In the genomic region with DNA sequence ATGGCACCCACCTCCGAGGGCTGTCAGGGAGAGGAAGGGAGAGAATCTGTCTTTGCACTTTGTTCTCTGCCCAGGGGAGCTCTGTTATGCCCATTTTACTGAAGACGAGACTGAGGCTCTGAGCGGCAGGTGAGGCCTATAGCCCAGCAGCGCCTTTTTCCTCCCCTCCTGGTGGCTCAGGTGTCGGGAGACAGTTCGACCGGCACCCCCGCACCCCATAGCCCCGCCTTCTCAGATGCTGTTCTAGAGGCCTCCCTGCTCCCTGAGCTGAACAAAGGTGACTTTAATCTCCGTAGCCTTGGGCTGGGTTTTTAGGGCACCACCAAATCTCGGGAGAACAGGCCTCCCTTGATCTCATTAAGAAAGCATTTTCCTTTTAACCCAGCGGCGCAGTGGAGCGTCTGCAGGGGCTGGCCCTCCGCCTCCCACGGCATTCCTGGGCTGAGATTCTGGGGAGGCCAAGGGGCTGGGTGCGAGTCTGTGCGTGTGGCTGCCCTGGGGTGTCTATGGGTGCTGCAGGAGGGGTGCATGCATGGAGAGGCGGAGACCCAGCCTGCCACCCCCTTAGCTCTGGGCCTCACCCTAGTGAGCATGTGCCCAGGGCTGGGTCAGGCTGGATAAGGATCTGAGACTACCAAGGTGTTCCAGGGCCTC, we compare ENCODE assay signal across 9 cellular contexts. TPM values are rescaled to one million over a fixed set of nuclear protein-coding genes. Genes with fewer than 3 reads are reported as not detected.
A peak's percentile ranks its signal among the peaks of the same experiment; 100 is the strongest.
DNase-seq lines count a peak whose midpoint lies in the region.
"Had no signal": no experiment of that assay in that cellular context is flagged by ENCODE, and none has a peak within 500 bp of the region (broad histone marks: within the 10 kb centered on the region; RNA-seq: fewer than 3 reads in every experiment).

No MANE protein-coding gene starts in this region.

- peak overlapping the region; percentile 87 for H3K4me2 ChIP-seq in skeletal muscle satellite cell (ENCODE audit: low read length)

- H3K36me3 ChIP-seq in skeletal muscle satellite cell (ENCODE audit: insufficient read depth, low read length) = peaks cover 19% of the 10 kb centered on the region
- H3K36me3 ChIP-seq: cardiac muscle cell had no signal

- no peaks in the 10 kb centered on the region for H3K27me3 Mint-ChIP-seq in activated T-cell treated with anti-CD3 and anti-CD28 coated beads, Interleukin-2, amount 50 U/mL, for 24 hours

- H3K27ac Mint-ChIP-seq in activated T-cell treated with anti-CD3 and anti-CD28 coated beads, Interleukin-2, amount 50 U/mL, for 24 hours = peak overlapping the region; percentile 90

- H3K4me1 ChIP-seq in skeletal muscle satellite cell (ENCODE audit: control insufficient read depth, insufficient read depth, low read length) = peaks cover 61% of the 10 kb centered on the region

- peaks cover 29% of the 10 kb centered on the region for H3K36me3 Mint-ChIP-seq in activated T-cell treated with anti-CD3 and anti-CD28 coated beads, Interleukin-2, amount 50 U/mL, for 24 hours (ENCODE audit: low read depth)

- peaks cover 63% of the 10 kb centered on the region for H3K4me1 Mint-ChIP-seq in activated T-cell treated with anti-CD3 and anti-CD28 coated beads, Interleukin-2, amount 50 U/mL, for 24 hours (ENCODE audit: low read depth)

- H3K9me3 Mint-ChIP-seq in activated T-cell treated with anti-CD3 and anti-CD28 coated beads, Interleukin-2, amount 50 U/mL, for 24 hours = no peaks in the 10 kb centered on the region

- H3K9ac ChIP-seq in skeletal muscle satellite cell (ENCODE audit: low read depth, low read length) = peak overlapping the region; percentile 56

- peak overlapping the region; percentile 73 for H3K4me3 ChIP-seq in skeletal muscle satellite cell (ENCODE audit: low read length)
- H3K4me3 ChIP-seq: cardiac muscle cell had no signal

- H3K9me3 ChIP-seq in skeletal muscle satellite cell (replicated peaks; ENCODE audit: low read length) = no peaks in the 10 kb centered on the region

- DNase-seq in stimulated activated naive CD4-positive, alpha-beta T cell (lab: John Stamatoyannopoulos, UW) = peak in 4 of 6 experiments; percentile 33 to 65 (median 38)
- DNase-seq in stimulated activated naive CD4-positive, alpha-beta T cell treated with Interleukin-2 at 50 U/mL for 16 hours (lab: John Stamatoyannopoulos, UW) = no peak
- no peak for DNase-seq in activated T-cell treated with anti-CD3 and anti-CD28 coated beads, Interleukin-2, amount 50 U/mL, for 24 hours
- peak; percentile 71 for DNase-seq in glomerular visceral epithelial cell (ENCODE audit: extremely low spot score)
- DNase-seq in HuH-7.5 (ENCODE audit: low spot score) = no peak
- no peak for DNase-seq in amygdala (lab: John Stamatoyannopoulos, UW)
- no peak for DNase-seq in GM19240 (ENCODE audit: insufficient read length, low spot score)

- peak overlapping the region; percentile 92 for H3K4me3 Mint-ChIP-seq in activated T-cell treated with anti-CD3 and anti-CD28 coated beads, Interleukin-2, amount 50 U/mL, for 24 hours

- H3K27me3 ChIP-seq in skeletal muscle satellite cell (ENCODE audit: control insufficient read depth, insufficient read depth, low read length) = no peaks in the 10 kb centered on the region

RNA-seq across cellular contexts. Expression of gene LFNG, which starts 3.3 kb away (rescaled TPM):
- total RNA-seq in skeletal muscle satellite cell (2012; rRNA removed) = 1.3 and 2.0 TPM in 2 replicates

RNA-seq across cellular contexts. Expression of gene BRAT1, which starts 32.4 kb away (rescaled TPM):
- 25.3 and 31.0 TPM in 2 replicates for total RNA-seq in skeletal muscle satellite cell (2012; rRNA removed)

RNA-seq across cellular contexts. Expression of gene IQCE, which starts 35.9 kb away (rescaled TPM):
- total RNA-seq in skeletal muscle satellite cell (2012; rRNA removed) = 6.8 and 9.6 TPM in 2 replicates

RNA-seq across cellular contexts. Expression of gene GRIFIN, which starts 46.7 kb away (rescaled TPM):
- not detected in 2 replicates for total RNA-seq in skeletal muscle satellite cell (2012; rRNA removed)
- total RNA-seq: cardiac muscle cell had no signal

Comparison
In these comparisons a context has a peak if more than half of its experiments do, and no peak if none do; other contexts are left out.
1. DNase-seq: peak in stimulated activated naive CD4-positive, alpha-beta T cell (4 of 6) and glomerular visceral epithelial cell (single experiment); none in stimulated activated naive CD4-positive, alpha-beta T cell treated with Interleukin-2 at 50 U/mL for 16 hours (single experiment), activated T-cell treated with anti-CD3 and anti-CD28 coated beads, Interleukin-2, amount 50 U/mL, for 24 hours (single experiment), HuH-7.5 (single experiment), amygdala (0 of 56) and GM19240 (single experiment).